Comparison of ENCODE assay signal across 20 cellular contexts in genomic region chr17:61317779-61318178, GRCh38.
DNase-seq lines count a peak whose midpoint lies in the region; ATAC-seq, FAIRE-seq and TF ChIP-seq lines count a peak whose summit lies in the region.
"Had no signal": no experiment of that assay in that cellular context is flagged by ENCODE, and none has a peak within 500 bp of the region (broad histone marks: within the 10 kb centered on the region; RNA-seq: fewer than 3 reads in every experiment).

No MANE protein-coding gene starts in this region.

- ATAC-seq in SK-N-SH treated with all-trans-retinoic acid at 6 μM for 48 hours, result no peak

- H3K79me2 ChIP-seq in SK-N-SH (ENCODE audit: insufficient read depth), result no peaks in the 10 kb centered on the region

- H3K4me1 ChIP-seq in SK-N-SH (ENCODE audit: control insufficient read depth in 1 of 2, insufficient read depth in 2 of 2, low read depth in 1 of 2, low read length in 1 of 2), result peaks cover 10 to 39% of the 10 kb centered on the region in 2 experiments
- H3K4me1 ChIP-seq: HAP-1 had no signal

- DNase-seq in SK-N-SH (no peak), SK-N-DZ (ENCODE audit: low spot score) (peak; percentile 64), iPS-NIHi7 (ENCODE audit: extremely low spot score) (peak; percentile 55), urothelium cell line (ENCODE audit: low spot score) (no peak), NCI-H1417 treated with DMSO at 0.1 percent for 48 hours (lab: John Stamatoyannopoulos, UW) (no peak), SKM-1 (lab: John Stamatoyannopoulos, UW; ENCODE audit: unreplicated experiment) (no peak)
- DNase-seq in activated CD4-positive, alpha-beta T cell treated with anti-CD3 and anti-CD28 coated beads, Interleukin-2, amount 50 U/mL, for 4 hours, result no peak
- DNase-seq: 8988T; DMS79 treated with DMSO at 0.1 percent for 48 hours; KG1; NCI-H1436 treated with DMSO at 0.1 percent for 48 hours; NCI-H2029; NCI-H345; NCI-H526; NK-92 treated with Interleukin-12 subunit alpha and Interleukin-12 subunit beta, amount 100 ng/mL, for 24 hours; Right ventricle myocardium superior had no signal

- no peaks in the 10 kb centered on the region for H3K9me3 ChIP-seq in SK-N-SH
- H3K9me3 ChIP-seq: HAP-1 had no signal

- TF ChIP-seq RAD21 in SK-N-SH (IDR thresholded peaks at IDR 0.05; ENCODE audit: low read length), result peak; percentile 36

- peaks cover 11% of the 10 kb centered on the region for H3F3A ChIP-seq in SK-N-SH (replicated peaks; ENCODE audit: insufficient read depth)

- H3K4me3 ChIP-seq in SK-N-SH (ENCODE audit: low read depth in 2 of 2, low read length in 1 of 2), result no peak overlapping the region
- H3K4me3 ChIP-seq: HAP-1, SK-N-MC had no signal

- no peaks in the 10 kb centered on the region for H3K27me3 ChIP-seq in SK-N-SH (ENCODE audit: insufficient read depth)

- no peak overlapping the region for H2AFZ ChIP-seq in SK-N-SH (ENCODE audit: low read depth)

- TF ChIP-seq CTCF in SK-N-SH (IDR thresholded peaks at IDR 0.05), result no peak

- no peak overlapping the region for H3K27ac ChIP-seq in SK-N-SH (ENCODE audit: low read depth in 2 of 2, low read length in 1 of 2)
- H3K27ac ChIP-seq: SK-N-MC had no signal

- H3K36me3 ChIP-seq in SK-N-SH (replicated peaks in 1 of 2; ENCODE audit: control insufficient read depth in 1 of 2, insufficient read depth in 2 of 2, low read length in 1 of 2), result no peaks in the 10 kb centered on the region
- H3K36me3 ChIP-seq: HAP-1 had no signal

- no peak overlapping the region for H3K4me2 ChIP-seq in SK-N-SH

- H4K20me1 ChIP-seq in SK-N-SH (ENCODE audit: insufficient read depth), result no peaks in the 10 kb centered on the region

- peak; percentile 61 for FAIRE-seq in urothelium cell line (lab: Jason Lieb, UNC)
- FAIRE-seq: RCC 7860 had no signal

- no peak for TF ChIP-seq EP300 in SK-N-SH (IDR thresholded peaks at IDR 0.05; ENCODE audit: borderline replicate concordance in 1 of 2, low read depth in 1 of 2, low read length in 1 of 2)

- POLR2A ChIA-PET in SK-N-SH (lab: Yijun Ruan, JAX), result no interaction called here

- CTCF ChIA-PET in SK-N-SH (lab: Yijun Ruan, JAX), result interaction anchor here (1.0 to 1.4 kb wide), 4 partner anchors 11 to 34 kb away, joined by 3 read pairs; no protein-coding TSS in a partner anchor

- H3K9me2 ChIP-seq in SK-N-SH, result no peaks in the 10 kb centered on the region

- 87% methylated on average over 11 of the region's 11 CpGs for WGBS in SK-N-SH (ENCODE audit: low lambda C conversion rate)

- H3K9ac ChIP-seq in SK-N-SH, result no peak overlapping the region

TF ChIP-seq in SK-N-SH, 30 proteins besides CTCF, POLR2A, EP300 and RAD21:
- no peak for TF ChIP-seq TAF1 (IDR thresholded peaks at IDR 0.05; ENCODE audit: borderline replicate concordance, low read depth, low read length)
- TF ChIP-seq REST (IDR thresholded peaks at IDR 0.05; ENCODE audit: low read depth, low read length), result no peak
- no peak for TF ChIP-seq NFIC (IDR thresholded peaks at IDR 0.05; ENCODE audit: borderline replicate concordance)
- no peak for TF ChIP-seq RXRA (IDR thresholded peaks at IDR 0.05; ENCODE audit: borderline replicate concordance, low read depth)
- TF ChIP-seq RFX5 (IDR thresholded peaks at IDR 0.05; ENCODE audit: low read length), result no peak
- no peak for TF ChIP-seq GABPA (IDR thresholded peaks at IDR 0.05; ENCODE audit: low read depth)
- no peak for TF ChIP-seq JUND (IDR thresholded peaks at IDR 0.05)
- TF ChIP-seq SMC3 (IDR thresholded peaks at IDR 0.05; ENCODE audit: low read depth, low read length), result no peak
- TF ChIP-seq ELF1 (IDR thresholded peaks at IDR 0.05), result no peak
- no peak for TF ChIP-seq USF2 (IDR thresholded peaks at IDR 0.05; ENCODE audit: borderline replicate concordance, low read depth, low read length)

TF ChIP-seq in SK-N-SH treated with all-trans-retinoic acid at 6 μM for 48 hours, 23 proteins besides CTCF, POLR2A, EP300 and RAD21:
- TF ChIP-seq ZNF565 (CRISPR knock-in tag; conservative IDR thresholded peaks at IDR 0.05; ENCODE audit: low read depth) (no peak), TCF4 (CRISPR knock-in tag; IDR thresholded peaks at IDR 0.05; ENCODE audit: borderline replicate concordance) (no peak), RARB (CRISPR knock-in tag; IDR thresholded peaks at IDR 0.05) (no peak), ARNTL (CRISPR knock-in tag; IDR thresholded peaks at IDR 0.05; ENCODE audit: borderline replicate concordance, low read depth) (no peak), GLIS3 (CRISPR knock-in tag; IDR thresholded peaks at IDR 0.05) (no peak), ISL1 (CRISPR knock-in tag; IDR thresholded peaks at IDR 0.05) (no peak), CSRNP3 (CRISPR knock-in tag; IDR thresholded peaks at IDR 0.05) (no peak), PATZ1 (CRISPR knock-in tag; IDR thresholded peaks at IDR 0.05; ENCODE audit: borderline replicate concordance) (no peak), ZFP30 (CRISPR knock-in tag; IDR thresholded peaks at IDR 0.05) (no peak), TOX (CRISPR knock-in tag; IDR thresholded peaks at IDR 0.05; ENCODE audit: borderline replicate concordance) (no peak), CREB5 (CRISPR knock-in tag; IDR thresholded peaks at IDR 0.05; ENCODE audit: low read depth) (no peak), ZFP3 (CRISPR knock-in tag; IDR thresholded peaks at IDR 0.05) (no peak), OSR1 (CRISPR knock-in tag; IDR thresholded peaks at IDR 0.05) (no peak), ZNF8 (CRISPR knock-in tag; IDR thresholded peaks at IDR 0.05) (no peak), CSDC2 (CRISPR knock-in tag; IDR thresholded peaks at IDR 0.05) (no peak), ZC3H10 (CRISPR knock-in tag; IDR thresholded peaks at IDR 0.05) (no peak)

Comparison
In these comparisons a context has a peak if more than half of its experiments do, and no peak if none do; other contexts are left out.
1. DNase-seq: peak in SK-N-DZ (single experiment) and iPS-NIHi7 (single experiment); none in SK-N-SH (single experiment), urothelium cell line (single experiment), activated CD4-positive, alpha-beta T cell treated with anti-CD3 and anti-CD28 coated beads, Interleukin-2, amount 50 U/mL, for 4 hours (0 of 2), NCI-H1417 treated with DMSO at 0.1 percent for 48 hours (single experiment) and SKM-1 (single experiment).